1 cellular context compared by ENCODE assay signal in genomic region chr5:148653840-148654781, GRCh38.
TF ChIP-seq lines count a peak whose summit lies in the region.

Gene HTR4, minus strand, starts transcription at chr5:148654527. Its CDS starts 17,513 bp downstream, at chr5:148637014.

TF ChIP-seq in HEK293, 187 proteins besides CTCF, POLR2A, EP300 and RAD21 (continued from another document):
- TF ChIP-seq ZNF398 (tag by site-specific recombination; IDR thresholded peaks at IDR 0.05) (no peak), ZNF76 (tag by site-specific recombination; IDR thresholded peaks at IDR 0.05; ENCODE audit: borderline replicate concordance, low read depth) (no peak), ZNF423 (tag by site-specific recombination; IDR thresholded peaks at IDR 0.05) (no peak), PRDM10 (tag by site-specific recombination; IDR thresholded peaks at IDR 0.05) (no peak), ZNF529 (tag by site-specific recombination; IDR thresholded peaks at IDR 0.05; ENCODE audit: insufficient replicate concordance) (no peak), ZNF394 (tag by site-specific recombination; IDR thresholded peaks at IDR 0.05; ENCODE audit: borderline replicate concordance) (no peak), ZSCAN23 (tag by site-specific recombination; IDR thresholded peaks at IDR 0.05) (no peak), ZNF792 (tag by site-specific recombination; IDR thresholded peaks at IDR 0.05) (no peak), ZNF791 (tag by site-specific recombination; IDR thresholded peaks at IDR 0.05) (no peak), ZSCAN18 (tag by site-specific recombination; IDR thresholded peaks at IDR 0.05) (no peak), SP7 (tag by site-specific recombination; IDR thresholded peaks at IDR 0.05) (no peak), ZFP3 (tag by site-specific recombination; IDR thresholded peaks at IDR 0.05; ENCODE audit: low read depth) (no peak), ZNF549 (tag by site-specific recombination; IDR thresholded peaks at IDR 0.05) (no peak), AEBP2 (tag by site-specific recombination; IDR thresholded peaks at IDR 0.05; ENCODE audit: borderline replicate concordance) (no peak)
